In the genomic region with DNA sequence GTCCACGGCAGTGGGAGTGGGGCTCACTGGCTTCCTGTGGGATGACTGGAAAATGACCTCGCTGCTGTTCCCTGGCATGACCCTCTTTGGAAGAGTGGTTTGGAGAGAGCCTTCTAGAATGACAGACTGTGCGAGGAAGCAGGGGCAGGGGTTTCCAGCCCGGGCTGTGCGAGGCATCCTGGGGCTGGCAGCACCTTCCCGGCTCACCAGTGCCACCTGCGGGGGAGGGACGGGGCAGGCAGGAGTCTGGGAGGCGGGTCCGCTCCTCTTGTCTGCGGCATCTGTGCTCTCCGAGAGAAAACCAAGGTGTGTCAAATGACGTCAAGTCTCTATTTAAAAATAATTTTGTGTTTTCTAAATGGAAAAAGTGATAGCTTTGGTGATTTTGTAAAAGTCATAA, we compare ENCODE assay signal across 8 cellular contexts. TPM values are rescaled to one million over a fixed set of nuclear protein-coding genes. Genes with fewer than 3 reads are reported as not detected.
DNase-seq lines count a peak whose midpoint lies in the region; ATAC-seq and TF ChIP-seq lines count a peak whose summit lies in the region.
"Had no signal": no experiment of that assay in that cellular context is flagged by ENCODE, and none has a peak within 500 bp of the region (broad histone marks: within the 10 kb centered on the region; RNA-seq: fewer than 3 reads in every experiment).

No MANE protein-coding gene starts in this region.

- H3K9me3 ChIP-seq in spleen, result no peaks in the 10 kb centered on the region
- H3K9me3 ChIP-seq: thoracic aorta had no signal

- TF ChIP-seq POLR2A in spleen (IDR thresholded peaks at IDR 0.05), result no peak

- no peaks in the 10 kb centered on the region for H3K27me3 ChIP-seq in spleen (replicated peaks in 1 of 7)

- no peak overlapping the region for H3K4me3 ChIP-seq in fibroblast of the aortic adventitia (ENCODE audit: low read depth, low read length)
- H3K4me3 ChIP-seq in spleen, result no peak overlapping the region
- H3K4me3 ChIP-seq: thoracic aorta had no signal

- DNase-seq in NCI-H524 treated with DMSO at 0.1 percent for 48 hours (lab: John Stamatoyannopoulos, UW) (peak; percentile 20), activated T-cell treated with anti-CD3 and anti-CD28 coated beads for 1 hour (ENCODE audit: low read depth) (peak; percentile 81), fibroblast of the aortic adventitia (ENCODE audit: low read depth) (no peak), spleen (peak; percentile 94)

- H3K4me1 ChIP-seq in spleen, result peaks cover 4 to 40% (median 33%) of the 10 kb centered on the region in 6 donors

- peak overlapping the region in 2 of 8 donors; percentile 31 to 98 for H3K27ac ChIP-seq in spleen

- ATAC-seq in GM21381 (IDR thresholded peaks at IDR 0.05; ENCODE audit: unreplicated experiment), result peak; percentile 49
- no peak for ATAC-seq in GM21528 (IDR thresholded peaks at IDR 0.05; ENCODE audit: low FRiP score, unreplicated experiment)
- ATAC-seq in HG03045 (IDR thresholded peaks at IDR 0.05; ENCODE audit: unreplicated experiment), result no peak

- H3K36me3 ChIP-seq in spleen, result peaks cover 0 to 48% (median 4%) of the 10 kb centered on the region in 6 donors

- 37 to 56% (median 43%) methylated on average over 11 to 13 of the region's 13 CpGs for WGBS in spleen, 5 donors

- intact Hi-C loops in spleen (cut with DNase I; ENCODE audit: low total_unique reads), result loop anchor here (5.0 kb wide), 1 partner anchor 56 kb away; no protein-coding TSS in a partner anchor

- TF ChIP-seq CTCF in fibroblast of the aortic adventitia (IDR thresholded peaks at IDR 0.05; ENCODE audit: insufficient read depth, low read length), result peak; percentile 26
- TF ChIP-seq CTCF in spleen (IDR thresholded peaks at IDR 0.05 in 8 of 11, conservative IDR thresholded peaks at IDR 0.05 in 3 of 11), result peak; percentile 44 to 87 (median 62)

RNA-seq across cellular contexts. Expression of a gene that starts 7.8 kb away (rescaled TPM):
- total RNA-seq in fibroblast of the aortic adventitia (ENCODE audit: low replicate concordance) (88.7 and 143 TPM in 2 replicates), spleen (100 to 1,000 TPM; 303 to 481 (median 353) TPM)
- 10 to 100 TPM; 36.7 to 78.7 (median 57.0) TPM for polyA plus RNA-seq in spleen

RNA-seq across cellular contexts. Expression of a gene that starts 32.6 kb away (rescaled TPM):
- total RNA-seq in fibroblast of the aortic adventitia (ENCODE audit: low replicate concordance), result 8.5 and 12.2 TPM in 2 replicates
- 10 to 100 TPM; 22.8 to 39.7 (median 33.9) TPM for total RNA-seq in spleen
- 10 to 100 TPM in 1 of 3 donors, 1 to 10 TPM in 2; 6.8 to 22.4 (median 8.2) TPM for polyA plus RNA-seq in spleen

RNA-seq across cellular contexts. Expression of a gene that starts 32.7 kb away (rescaled TPM):
- total RNA-seq in fibroblast of the aortic adventitia (ENCODE audit: low replicate concordance) (17.6 and 80.9 TPM in 2 replicates), spleen (100 to 1,000 TPM in 3 of 7 donors, 10 to 100 TPM in 4; 85.9 to 137 (median 95.1) TPM)
- polyA plus RNA-seq in spleen, result 10 to 100 TPM; 23.6 to 63.4 (median 51.9) TPM
